1 cellular context compared by ENCODE assay signal in the genomic region with DNA sequence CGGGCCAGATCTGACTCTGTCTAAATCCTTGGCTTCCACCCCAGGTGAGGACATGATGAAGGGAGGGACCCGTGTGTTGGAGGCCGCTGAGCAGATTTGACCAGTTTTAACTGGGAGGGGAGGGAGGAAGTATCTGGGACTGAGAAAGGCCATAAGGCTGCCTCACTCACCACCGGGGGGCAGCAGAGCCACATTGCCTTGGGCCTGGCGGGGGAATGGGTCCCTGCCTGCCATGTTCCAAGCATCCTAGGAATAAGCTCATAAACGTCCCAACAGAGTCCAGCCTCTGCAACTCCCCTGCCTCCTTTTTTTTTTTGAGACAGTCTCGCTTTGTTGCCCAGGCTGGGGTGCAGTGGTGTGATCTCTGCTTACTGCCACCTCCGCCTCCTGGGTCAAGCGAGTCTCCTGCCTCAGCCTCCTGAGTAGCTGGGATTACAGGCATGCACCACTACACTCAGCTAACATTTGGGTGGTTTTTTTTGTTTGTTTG.
A peak's percentile ranks its signal among the peaks of the same experiment; 100 is the strongest.
TF ChIP-seq lines count a peak whose summit lies in the region.

No MANE protein-coding gene starts in this region.

TF ChIP-seq in HepG2, 621 proteins besides CTCF, POLR2A, EP300 and RAD21 (continued from another document and continues in another):
- TF ChIP-seq, protein P1, sequence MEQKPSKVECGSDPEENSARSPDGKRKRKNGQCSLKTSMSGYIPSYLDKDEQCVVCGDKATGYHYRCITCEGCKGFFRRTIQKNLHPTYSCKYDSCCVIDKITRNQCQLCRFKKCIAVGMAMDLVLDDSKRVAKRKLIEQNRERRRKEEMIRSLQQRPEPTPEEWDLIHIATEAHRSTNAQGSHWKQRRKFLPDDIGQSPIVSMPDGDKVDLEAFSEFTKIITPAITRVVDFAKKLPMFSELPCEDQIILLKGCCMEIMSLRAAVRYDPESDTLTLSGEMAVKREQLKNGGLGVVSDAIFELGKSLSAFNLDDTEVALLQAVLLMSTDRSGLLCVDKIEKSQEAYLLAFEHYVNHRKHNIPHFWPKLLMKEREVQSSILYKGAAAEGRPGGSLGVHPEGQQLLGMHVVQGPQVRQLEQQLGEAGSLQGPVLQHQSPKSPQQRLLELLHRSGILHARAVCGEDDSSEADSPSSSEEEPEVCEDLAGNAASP (CRISPR knock-in tag; IDR thresholded peaks at IDR 0.05; ENCODE audit: borderline replicate concordance), result 0 out of 2 replicates have a peak, but pooled peaks have one; percentile 66
- TF ChIP-seq TOPORS (CRISPR knock-in tag; IDR thresholded peaks at IDR 0.05) (no peak), AGO1 (IDR thresholded peaks at IDR 0.05; ENCODE audit: low read depth, low read length, poor library complexity, severe bottlenecking) (no peak), PAX8 (CRISPR knock-in tag; IDR thresholded peaks at IDR 0.05; ENCODE audit: borderline replicate concordance) (no peak), AGO2 (optimal IDR thresholded peaks at IDR 0.05; ENCODE audit: low read depth, low read length) (no peak), YY1 (IDR thresholded peaks at IDR 0.05; ENCODE audit: insufficient read depth, insufficient replicate concordance, low read depth, low read length) (peak; percentile 52), SOX6 (IDR thresholded peaks at IDR 0.05) (no peak), SOX6 (CRISPR knock-in tag; IDR thresholded peaks at IDR 0.05) (0 out of 2 replicates have a peak, but pooled peaks have one; percentile 9), NFE2L2 (IDR thresholded peaks at IDR 0.05; ENCODE audit: low read length) (no peak), ZNF230 (CRISPR knock-in tag; IDR thresholded peaks at IDR 0.05) (no peak), XBP1 (CRISPR knock-in tag; IDR thresholded peaks at IDR 0.05) (no peak), ZNF841 (CRISPR knock-in tag; IDR thresholded peaks at IDR 0.05; ENCODE audit: borderline replicate concordance) (no peak), PHB2 (IDR thresholded peaks at IDR 0.05; ENCODE audit: partially characterized antibody) (no peak), ESRRA (CRISPR knock-in tag; IDR thresholded peaks at IDR 0.05; ENCODE audit: low read depth) (no peak), RFX1 (IDR thresholded peaks at IDR 0.05) (no peak), ZNF552 (CRISPR knock-in tag; IDR thresholded peaks at IDR 0.05; ENCODE audit: borderline replicate concordance) (no peak), MIER2 (CRISPR knock-in tag; IDR thresholded peaks at IDR 0.05) (no peak), ZNF10 (CRISPR knock-in tag; IDR thresholded peaks at IDR 0.05; ENCODE audit: borderline replicate concordance, low read depth) (no peak), FOXA3 (CRISPR knock-in tag; IDR thresholded peaks at IDR 0.05) (no peak), SMYD3 (CRISPR knock-in tag; IDR thresholded peaks at IDR 0.05) (no peak), ZNF3 (CRISPR knock-in tag; IDR thresholded peaks at IDR 0.05) (no peak), HOXA7 (CRISPR knock-in tag; IDR thresholded peaks at IDR 0.05) (no peak), MYC (CRISPR knock-in tag; IDR thresholded peaks at IDR 0.05; ENCODE audit: borderline replicate concordance) (peak; percentile 49; the same call in 1 of the 2 replicates), ZBTB8A (CRISPR knock-in tag; IDR thresholded peaks at IDR 0.05; ENCODE audit: borderline replicate concordance, low read depth) (no peak)
- TF ChIP-seq, protein P2, sequence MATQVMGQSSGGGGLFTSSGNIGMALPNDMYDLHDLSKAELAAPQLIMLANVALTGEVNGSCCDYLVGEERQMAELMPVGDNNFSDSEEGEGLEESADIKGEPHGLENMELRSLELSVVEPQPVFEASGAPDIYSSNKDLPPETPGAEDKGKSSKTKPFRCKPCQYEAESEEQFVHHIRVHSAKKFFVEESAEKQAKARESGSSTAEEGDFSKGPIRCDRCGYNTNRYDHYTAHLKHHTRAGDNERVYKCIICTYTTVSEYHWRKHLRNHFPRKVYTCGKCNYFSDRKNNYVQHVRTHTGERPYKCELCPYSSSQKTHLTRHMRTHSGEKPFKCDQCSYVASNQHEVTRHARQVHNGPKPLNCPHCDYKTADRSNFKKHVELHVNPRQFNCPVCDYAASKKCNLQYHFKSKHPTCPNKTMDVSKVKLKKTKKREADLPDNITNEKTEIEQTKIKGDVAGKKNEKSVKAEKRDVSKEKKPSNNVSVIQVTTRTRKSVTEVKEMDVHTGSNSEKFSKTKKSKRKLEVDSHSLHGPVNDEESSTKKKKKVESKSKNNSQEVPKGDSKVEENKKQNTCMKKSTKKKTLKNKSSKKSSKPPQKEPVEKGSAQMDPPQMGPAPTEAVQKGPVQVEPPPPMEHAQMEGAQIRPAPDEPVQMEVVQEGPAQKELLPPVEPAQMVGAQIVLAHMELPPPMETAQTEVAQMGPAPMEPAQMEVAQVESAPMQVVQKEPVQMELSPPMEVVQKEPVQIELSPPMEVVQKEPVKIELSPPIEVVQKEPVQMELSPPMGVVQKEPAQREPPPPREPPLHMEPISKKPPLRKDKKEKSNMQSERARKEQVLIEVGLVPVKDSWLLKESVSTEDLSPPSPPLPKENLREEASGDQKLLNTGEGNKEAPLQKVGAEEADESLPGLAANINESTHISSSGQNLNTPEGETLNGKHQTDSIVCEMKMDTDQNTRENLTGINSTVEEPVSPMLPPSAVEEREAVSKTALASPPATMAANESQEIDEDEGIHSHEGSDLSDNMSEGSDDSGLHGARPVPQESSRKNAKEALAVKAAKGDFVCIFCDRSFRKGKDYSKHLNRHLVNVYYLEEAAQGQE (IDR thresholded peaks at IDR 0.05; ENCODE audit: borderline replicate concordance in 1 of 2, low read depth in 1 of 2, low read length in 2 of 2), result no peak
- TF ChIP-seq, protein P3, sequence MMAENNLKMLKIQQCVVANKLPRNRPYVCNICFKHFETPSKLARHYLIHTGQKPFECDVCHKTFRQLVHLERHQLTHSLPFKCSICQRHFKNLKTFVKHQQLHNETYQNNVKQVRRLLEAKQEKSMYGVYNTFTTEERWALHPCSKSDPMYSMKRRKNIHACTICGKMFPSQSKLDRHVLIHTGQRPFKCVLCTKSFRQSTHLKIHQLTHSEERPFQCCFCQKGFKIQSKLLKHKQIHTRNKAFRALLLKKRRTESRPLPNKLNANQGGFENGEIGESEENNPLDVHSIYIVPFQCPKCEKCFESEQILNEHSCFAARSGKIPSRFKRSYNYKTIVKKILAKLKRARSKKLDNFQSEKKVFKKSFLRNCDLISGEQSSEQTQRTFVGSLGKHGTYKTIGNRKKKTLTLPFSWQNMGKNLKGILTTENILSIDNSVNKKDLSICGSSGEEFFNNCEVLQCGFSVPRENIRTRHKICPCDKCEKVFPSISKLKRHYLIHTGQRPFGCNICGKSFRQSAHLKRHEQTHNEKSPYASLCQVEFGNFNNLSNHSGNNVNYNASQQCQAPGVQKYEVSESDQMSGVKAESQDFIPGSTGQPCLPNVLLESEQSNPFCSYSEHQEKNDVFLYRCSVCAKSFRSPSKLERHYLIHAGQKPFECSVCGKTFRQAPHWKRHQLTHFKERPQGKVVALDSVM (CRISPR knock-in tag; IDR thresholded peaks at IDR 0.05), result peak; percentile 54; the same call in 1 of the 2 replicates
- TF ChIP-seq, protein P4, sequence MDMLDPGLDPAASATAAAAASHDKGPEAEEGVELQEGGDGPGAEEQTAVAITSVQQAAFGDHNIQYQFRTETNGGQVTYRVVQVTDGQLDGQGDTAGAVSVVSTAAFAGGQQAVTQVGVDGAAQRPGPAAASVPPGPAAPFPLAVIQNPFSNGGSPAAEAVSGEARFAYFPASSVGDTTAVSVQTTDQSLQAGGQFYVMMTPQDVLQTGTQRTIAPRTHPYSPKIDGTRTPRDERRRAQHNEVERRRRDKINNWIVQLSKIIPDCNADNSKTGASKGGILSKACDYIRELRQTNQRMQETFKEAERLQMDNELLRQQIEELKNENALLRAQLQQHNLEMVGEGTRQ (IDR thresholded peaks at IDR 0.05; ENCODE audit: low read depth, low read length), result no peak
- TF ChIP-seq, protein P4 (CRISPR knock-in tag; IDR thresholded peaks at IDR 0.05; ENCODE audit: borderline replicate concordance), result no peak
- TF ChIP-seq, protein P5, sequence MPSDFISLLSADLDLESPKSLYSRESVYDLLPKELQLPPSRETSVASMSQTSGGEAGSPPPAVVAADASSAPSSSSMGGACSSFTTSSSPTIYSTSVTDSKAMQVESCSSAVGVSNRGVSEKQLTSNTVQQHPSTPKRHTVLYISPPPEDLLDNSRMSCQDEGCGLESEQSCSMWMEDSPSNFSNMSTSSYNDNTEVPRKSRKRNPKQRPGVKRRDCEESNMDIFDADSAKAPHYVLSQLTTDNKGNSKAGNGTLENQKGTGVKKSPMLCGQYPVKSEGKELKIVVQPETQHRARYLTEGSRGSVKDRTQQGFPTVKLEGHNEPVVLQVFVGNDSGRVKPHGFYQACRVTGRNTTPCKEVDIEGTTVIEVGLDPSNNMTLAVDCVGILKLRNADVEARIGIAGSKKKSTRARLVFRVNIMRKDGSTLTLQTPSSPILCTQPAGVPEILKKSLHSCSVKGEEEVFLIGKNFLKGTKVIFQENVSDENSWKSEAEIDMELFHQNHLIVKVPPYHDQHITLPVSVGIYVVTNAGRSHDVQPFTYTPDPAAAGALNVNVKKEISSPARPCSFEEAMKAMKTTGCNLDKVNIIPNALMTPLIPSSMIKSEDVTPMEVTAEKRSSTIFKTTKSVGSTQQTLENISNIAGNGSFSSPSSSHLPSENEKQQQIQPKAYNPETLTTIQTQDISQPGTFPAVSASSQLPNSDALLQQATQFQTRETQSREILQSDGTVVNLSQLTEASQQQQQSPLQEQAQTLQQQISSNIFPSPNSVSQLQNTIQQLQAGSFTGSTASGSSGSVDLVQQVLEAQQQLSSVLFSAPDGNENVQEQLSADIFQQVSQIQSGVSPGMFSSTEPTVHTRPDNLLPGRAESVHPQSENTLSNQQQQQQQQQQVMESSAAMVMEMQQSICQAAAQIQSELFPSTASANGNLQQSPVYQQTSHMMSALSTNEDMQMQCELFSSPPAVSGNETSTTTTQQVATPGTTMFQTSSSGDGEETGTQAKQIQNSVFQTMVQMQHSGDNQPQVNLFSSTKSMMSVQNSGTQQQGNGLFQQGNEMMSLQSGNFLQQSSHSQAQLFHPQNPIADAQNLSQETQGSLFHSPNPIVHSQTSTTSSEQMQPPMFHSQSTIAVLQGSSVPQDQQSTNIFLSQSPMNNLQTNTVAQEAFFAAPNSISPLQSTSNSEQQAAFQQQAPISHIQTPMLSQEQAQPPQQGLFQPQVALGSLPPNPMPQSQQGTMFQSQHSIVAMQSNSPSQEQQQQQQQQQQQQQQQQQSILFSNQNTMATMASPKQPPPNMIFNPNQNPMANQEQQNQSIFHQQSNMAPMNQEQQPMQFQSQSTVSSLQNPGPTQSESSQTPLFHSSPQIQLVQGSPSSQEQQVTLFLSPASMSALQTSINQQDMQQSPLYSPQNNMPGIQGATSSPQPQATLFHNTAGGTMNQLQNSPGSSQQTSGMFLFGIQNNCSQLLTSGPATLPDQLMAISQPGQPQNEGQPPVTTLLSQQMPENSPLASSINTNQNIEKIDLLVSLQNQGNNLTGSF (CRISPR knock-in tag; IDR thresholded peaks at IDR 0.05), result no peak
- TF ChIP-seq, protein P6, sequence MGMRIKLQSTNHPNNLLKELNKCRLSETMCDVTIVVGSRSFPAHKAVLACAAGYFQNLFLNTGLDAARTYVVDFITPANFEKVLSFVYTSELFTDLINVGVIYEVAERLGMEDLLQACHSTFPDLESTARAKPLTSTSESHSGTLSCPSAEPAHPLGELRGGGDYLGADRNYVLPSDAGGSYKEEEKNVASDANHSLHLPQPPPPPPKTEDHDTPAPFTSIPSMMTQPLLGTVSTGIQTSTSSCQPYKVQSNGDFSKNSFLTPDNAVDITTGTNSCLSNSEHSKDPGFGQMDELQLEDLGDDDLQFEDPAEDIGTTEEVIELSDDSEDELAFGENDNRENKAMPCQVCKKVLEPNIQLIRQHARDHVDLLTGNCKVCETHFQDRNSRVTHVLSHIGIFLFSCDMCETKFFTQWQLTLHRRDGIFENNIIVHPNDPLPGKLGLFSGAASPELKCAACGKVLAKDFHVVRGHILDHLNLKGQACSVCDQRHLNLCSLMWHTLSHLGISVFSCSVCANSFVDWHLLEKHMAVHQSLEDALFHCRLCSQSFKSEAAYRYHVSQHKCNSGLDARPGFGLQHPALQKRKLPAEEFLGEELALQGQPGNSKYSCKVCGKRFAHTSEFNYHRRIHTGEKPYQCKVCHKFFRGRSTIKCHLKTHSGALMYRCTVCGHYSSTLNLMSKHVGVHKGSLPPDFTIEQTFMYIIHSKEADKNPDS (CRISPR knock-in tag; IDR thresholded peaks at IDR 0.05), result no peak
- TF ChIP-seq, protein P7, sequence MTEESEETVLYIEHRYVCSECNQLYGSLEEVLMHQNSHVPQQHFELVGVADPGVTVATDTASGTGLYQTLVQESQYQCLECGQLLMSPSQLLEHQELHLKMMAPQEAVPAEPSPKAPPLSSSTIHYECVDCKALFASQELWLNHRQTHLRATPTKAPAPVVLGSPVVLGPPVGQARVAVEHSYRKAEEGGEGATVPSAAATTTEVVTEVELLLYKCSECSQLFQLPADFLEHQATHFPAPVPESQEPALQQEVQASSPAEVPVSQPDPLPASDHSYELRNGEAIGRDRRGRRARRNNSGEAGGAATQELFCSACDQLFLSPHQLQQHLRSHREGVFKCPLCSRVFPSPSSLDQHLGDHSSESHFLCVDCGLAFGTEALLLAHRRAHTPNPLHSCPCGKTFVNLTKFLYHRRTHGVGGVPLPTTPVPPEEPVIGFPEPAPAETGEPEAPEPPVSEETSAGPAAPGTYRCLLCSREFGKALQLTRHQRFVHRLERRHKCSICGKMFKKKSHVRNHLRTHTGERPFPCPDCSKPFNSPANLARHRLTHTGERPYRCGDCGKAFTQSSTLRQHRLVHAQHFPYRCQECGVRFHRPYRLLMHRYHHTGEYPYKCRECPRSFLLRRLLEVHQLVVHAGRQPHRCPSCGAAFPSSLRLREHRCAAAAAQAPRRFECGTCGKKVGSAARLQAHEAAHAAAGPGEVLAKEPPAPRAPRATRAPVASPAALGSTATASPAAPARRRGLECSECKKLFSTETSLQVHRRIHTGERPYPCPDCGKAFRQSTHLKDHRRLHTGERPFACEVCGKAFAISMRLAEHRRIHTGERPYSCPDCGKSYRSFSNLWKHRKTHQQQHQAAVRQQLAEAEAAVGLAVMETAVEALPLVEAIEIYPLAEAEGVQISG (CRISPR knock-in tag; IDR thresholded peaks at IDR 0.05), result 0 out of 2 replicates have a peak, but pooled peaks have one; percentile 22
- TF ChIP-seq, protein P8, sequence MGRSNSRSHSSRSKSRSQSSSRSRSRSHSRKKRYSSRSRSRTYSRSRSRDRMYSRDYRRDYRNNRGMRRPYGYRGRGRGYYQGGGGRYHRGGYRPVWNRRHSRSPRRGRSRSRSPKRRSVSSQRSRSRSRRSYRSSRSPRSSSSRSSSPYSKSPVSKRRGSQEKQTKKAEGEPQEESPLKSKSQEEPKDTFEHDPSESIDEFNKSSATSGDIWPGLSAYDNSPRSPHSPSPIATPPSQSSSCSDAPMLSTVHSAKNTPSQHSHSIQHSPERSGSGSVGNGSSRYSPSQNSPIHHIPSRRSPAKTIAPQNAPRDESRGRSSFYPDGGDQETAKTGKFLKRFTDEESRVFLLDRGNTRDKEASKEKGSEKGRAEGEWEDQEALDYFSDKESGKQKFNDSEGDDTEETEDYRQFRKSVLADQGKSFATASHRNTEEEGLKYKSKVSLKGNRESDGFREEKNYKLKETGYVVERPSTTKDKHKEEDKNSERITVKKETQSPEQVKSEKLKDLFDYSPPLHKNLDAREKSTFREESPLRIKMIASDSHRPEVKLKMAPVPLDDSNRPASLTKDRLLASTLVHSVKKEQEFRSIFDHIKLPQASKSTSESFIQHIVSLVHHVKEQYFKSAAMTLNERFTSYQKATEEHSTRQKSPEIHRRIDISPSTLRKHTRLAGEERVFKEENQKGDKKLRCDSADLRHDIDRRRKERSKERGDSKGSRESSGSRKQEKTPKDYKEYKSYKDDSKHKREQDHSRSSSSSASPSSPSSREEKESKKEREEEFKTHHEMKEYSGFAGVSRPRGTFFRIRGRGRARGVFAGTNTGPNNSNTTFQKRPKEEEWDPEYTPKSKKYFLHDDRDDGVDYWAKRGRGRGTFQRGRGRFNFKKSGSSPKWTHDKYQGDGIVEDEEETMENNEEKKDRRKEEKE (IDR thresholded peaks at IDR 0.05), result no peak
